ENCODE assay signal across 25 cellular contexts in genomic region chr1:85059563-85059962, GRCh38. TPM values are rescaled to one million over a fixed set of nuclear protein-coding genes. Genes with fewer than 3 reads are reported as not detected.
"Had no signal": no experiment of that assay in that cellular context is flagged by ENCODE, and none has a peak within 500 bp of the region (broad histone marks: within the 10 kb centered on the region; RNA-seq: fewer than 3 reads in every experiment).

No MANE protein-coding gene starts in this region.

- H3K9me3 Mint-ChIP-seq: mesothelial cell of epicardium, naive B cell had no signal

- H3K4me3 Mint-ChIP-seq: immature natural killer cell, mesothelial cell of epicardium had no signal

- H3K36me3 ChIP-seq: esophagus muscularis mucosa, gastroesophageal sphincter, heart left ventricle, left lung, lower lobe of right lung had no signal

- H3K36me3 Mint-ChIP-seq: immature natural killer cell, mesothelial cell of epicardium, naive B cell had no signal

- H3K27ac Mint-ChIP-seq: immature natural killer cell, mesothelial cell of epicardium, naive B cell had no signal

- H3K9me3 ChIP-seq: esophagus muscularis mucosa, gastroesophageal sphincter, heart left ventricle, left lung, lower lobe of right lung, mucosa of descending colon had no signal

- H3K27ac ChIP-seq: coronary artery, dorsolateral prefrontal cortex, esophagus muscularis mucosa, foreskin keratinocyte, gastroesophageal sphincter, heart left ventricle, hepatocyte, left lung, lower lobe of right lung had no signal

- H3K4me3 ChIP-seq: coronary artery, dorsolateral prefrontal cortex, esophagus muscularis mucosa, gastroesophageal sphincter, heart left ventricle, hepatocyte, left lung, lower lobe of right lung, mucosa of descending colon had no signal

- DNase-seq: dermis blood vessel endothelial cell; dorsolateral prefrontal cortex; effector CD4-positive, alpha-beta T cell; effector memory CD4-positive, alpha-beta T cell; foreskin keratinocyte; heart left ventricle; hypothalamus; immature natural killer cell; islet precursor cell; kidney; left cardiac atrium; left lung; left ventricle myocardium superior; lower lobe of right lung; mesenchymal stem cell; mucosa of descending colon; naive B cell had no signal

- H3K4me1 ChIP-seq: foreskin keratinocyte, left lung, lower lobe of right lung had no signal

RNA-seq across cellular contexts. Expression of gene MCOLN3, which starts 11.3 kb away (rescaled TPM):
- total RNA-seq: dermis blood vessel endothelial cell, endothelial cell of umbilical vein, frontal cortex, lung microvascular endothelial cell had no signal
